In the genomic region with DNA sequence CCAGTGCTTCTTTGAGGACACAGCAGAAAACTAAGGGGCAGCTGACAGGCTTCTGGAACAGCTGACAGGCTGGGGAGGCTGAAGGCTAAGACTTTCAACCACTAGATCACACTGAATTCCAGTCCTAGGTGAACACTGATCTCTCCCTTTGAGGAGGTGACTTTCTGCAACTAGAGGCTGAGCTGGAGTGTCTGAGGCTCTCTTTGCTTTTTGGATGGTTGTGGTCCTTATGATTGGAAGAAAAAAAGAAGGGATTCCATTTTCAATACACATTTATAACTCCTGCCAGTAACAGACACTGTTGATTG, we compare ENCODE assay signal across 8 cellular contexts. TPM values are rescaled to one million over a fixed set of nuclear protein-coding genes. Genes with fewer than 3 reads are reported as not detected.
DNase-seq lines count a peak whose midpoint lies in the region; ATAC-seq, FAIRE-seq and TF ChIP-seq lines count a peak whose summit lies in the region.

No MANE protein-coding gene starts in this region.

- FAIRE-seq in A549 (lab: Jason Lieb, UNC) (no peak), GM12891 (lab: Jason Lieb, UNC) (no peak)

- TF ChIP-seq RAD21 in A549 (conservative IDR thresholded peaks at IDR 0.05 in 1 of 2, IDR thresholded peaks at IDR 0.05 in 1 of 2) = no peak

- intact Hi-C loops in dendritic cell treated with granulocyte-macrophage colony-stimulating factor and Interleukin-4, amounts not matched to agents 40 ng/mL and 50 ng/mL, for 4 days (cut with micrococcal nuclease) = loop anchor here (2.0 to 5.0 kb wide), 4 partner anchors 26 to 141 kb away; no protein-coding TSS in a partner anchor

- H3K27ac ChIP-seq in A549 (peak overlapping the region; percentile 92 to 95), KMS-11 (no peak overlapping the region; the same call in 1 of the 2 replicates)

- TF ChIP-seq CTCF in A549 (IDR thresholded peaks at IDR 0.05) (no peak), KMS-11 (conservative IDR thresholded peaks at IDR 0.05; ENCODE audit: low read depth, low read length) (no peak)

- ATAC-seq in A549 = no peak
- ATAC-seq in naive thymus-derived CD8-positive, alpha-beta T cell = no peak
- ATAC-seq in GM21360 (IDR thresholded peaks at IDR 0.05; ENCODE audit: unreplicated experiment) = no peak
- no peak for ATAC-seq in GM18867 (IDR thresholded peaks at IDR 0.05; ENCODE audit: unreplicated experiment)

- TF ChIP-seq EP300 in A549 (IDR thresholded peaks at IDR 0.05) = no peak

- H4K20me1 ChIP-seq in KMS-11 (ENCODE audit: insufficient read depth) = no peaks in the 10 kb centered on the region

- H3K4me3 ChIP-seq in A549 (peak overlapping the region; percentile 78), KMS-11 (IDR thresholded peaks at IDR 0.05; ENCODE audit: insufficient read depth, low read depth, low read length) (peak overlapping the region; percentile 75)

- no peak for DNase-seq in A549 (ENCODE audit: low read depth in 1 of 2, low spot score in 1 of 2)
- DNase-seq in naive thymus-derived CD8-positive, alpha-beta T cell = peak in 1 of 10 donors; percentile 18
- no peak for DNase-seq in NCI-H1417 (lab: John Stamatoyannopoulos, UW)
- no peak for DNase-seq in GM12891 (ENCODE audit: insufficient read length, low spot score)

- H3K4me2 ChIP-seq in A549 = peak overlapping the region; percentile 97
- peak overlapping the region; percentile 93 for H3K4me2 ChIP-seq in KMS-11

- TF ChIP-seq POLR2A in A549 (IDR thresholded peaks at IDR 0.05; ENCODE audit: low read length) (no peak), GM12891 (IDR thresholded peaks at IDR 0.05; ENCODE audit: low read depth, low read length) (no peak)

- peaks cover 46% of the 10 kb centered on the region for H3K36me3 Mint-ChIP-seq in dendritic cell treated with granulocyte-macrophage colony-stimulating factor and Interleukin-4, amounts not matched to agents 40 ng/mL and 50 ng/mL, for 4 days (ENCODE audit: low read depth)
- peaks cover 0 to 16% (median 4%) of the 10 kb centered on the region in 3 donors for H3K36me3 Mint-ChIP-seq in naive thymus-derived CD8-positive, alpha-beta T cell

- H3K9me3 Mint-ChIP-seq in dendritic cell treated with granulocyte-macrophage colony-stimulating factor and Interleukin-4, amounts not matched to agents 40 ng/mL and 50 ng/mL, for 4 days = no peaks in the 10 kb centered on the region
- no peaks in the 10 kb centered on the region for H3K9me3 Mint-ChIP-seq in naive thymus-derived CD8-positive, alpha-beta T cell

- H3K36me3 ChIP-seq in KMS-11 (ENCODE audit: insufficient read depth) = no peaks in the 10 kb centered on the region

- peak overlapping the region; percentile 97 for H3K27ac Mint-ChIP-seq in dendritic cell treated with granulocyte-macrophage colony-stimulating factor and Interleukin-4, amounts not matched to agents 40 ng/mL and 50 ng/mL, for 4 days
- H3K27ac Mint-ChIP-seq in naive thymus-derived CD8-positive, alpha-beta T cell = peak overlapping the region; percentile 90 to 98 (median 94)

- H3K4me1 ChIP-seq in A549 (peaks cover 31% of the 10 kb centered on the region), KMS-11 (ENCODE audit: low read depth, poor library complexity, severe bottlenecking) (peaks cover 67% of the 10 kb centered on the region)

- peaks cover 86% of the 10 kb centered on the region for H3K4me1 Mint-ChIP-seq in dendritic cell treated with granulocyte-macrophage colony-stimulating factor and Interleukin-4, amounts not matched to agents 40 ng/mL and 50 ng/mL, for 4 days (ENCODE audit: low read depth)
- H3K4me1 Mint-ChIP-seq in naive thymus-derived CD8-positive, alpha-beta T cell = peaks cover 45 to 93% (median 84%) of the 10 kb centered on the region in 4 donors

- peak overlapping the region; percentile 73; the same call in 1 of the 2 replicates for H2AFZ ChIP-seq in KMS-11 (ENCODE audit: low read depth)

- H3K27me3 Mint-ChIP-seq in dendritic cell treated with granulocyte-macrophage colony-stimulating factor and Interleukin-4, amounts not matched to agents 40 ng/mL and 50 ng/mL, for 4 days = no peaks in the 10 kb centered on the region
- H3K27me3 Mint-ChIP-seq in naive thymus-derived CD8-positive, alpha-beta T cell = no peaks in the 10 kb centered on the region

- H3K9me3 ChIP-seq in A549 = no peaks in the 10 kb centered on the region

- CTCF ChIA-PET in A549 (lab: Yijun Ruan, JAX) = interaction anchor here (1.2 to 6.4 kb wide), 10 partner anchors 9 to 132 kb away, joined by 3 to 38 read pairs (median 4); partner anchors contain the start of gene ATP8B2

- H3K9ac ChIP-seq in KMS-11 = peak overlapping the region; percentile 37; the same call in 1 of the 2 replicates

- H3K79me2 ChIP-seq in KMS-11 (ENCODE audit: insufficient read depth, low read depth) = no peaks in the 10 kb centered on the region

- POLR2A ChIA-PET in A549 (lab: Yijun Ruan, JAX) = no interaction called here
- POLR2A ChIA-PET in naive thymus-derived CD8-positive, alpha-beta T cell (lab: Charles Lee) = interaction anchor here (0.9 to 11.0 kb wide), 9 partner anchors 12 to 439 kb away, joined by 3 to 122 read pairs (median 6); no protein-coding TSS in a partner anchor

- peaks cover 15% of the 10 kb centered on the region; the same call in 1 of the 2 replicates for H3K27me3 ChIP-seq in KMS-11 (ENCODE audit: insufficient read depth, low read depth)

- H3K4me3 Mint-ChIP-seq in dendritic cell treated with granulocyte-macrophage colony-stimulating factor and Interleukin-4, amounts not matched to agents 40 ng/mL and 50 ng/mL, for 4 days = peak overlapping the region; percentile 97
- peak overlapping the region; percentile 88 to 96 (median 93) for H3K4me3 Mint-ChIP-seq in naive thymus-derived CD8-positive, alpha-beta T cell

TF ChIP-seq in A549, 52 proteins besides CTCF, POLR2A, EP300 and RAD21:
- TF ChIP-seq ZC3H11A (IDR thresholded peaks at IDR 0.05) = no peak
TF ChIP-seq in A549: peak in this region for 0.

TF ChIP-seq in GM12891, 5 proteins besides CTCF, POLR2A, EP300 and RAD21:
- no peak for TF ChIP-seq SPI1 (IDR thresholded peaks at IDR 0.05; ENCODE audit: low read depth, low read length)
- no peak for TF ChIP-seq POLR2AphosphoS5 (IDR thresholded peaks at IDR 0.05; ENCODE audit: low read depth, low read length)
- no peak for TF ChIP-seq POU2F2 (IDR thresholded peaks at IDR 0.05; ENCODE audit: low read depth, low read length)
- TF ChIP-seq PAX5 (IDR thresholded peaks at IDR 0.05; ENCODE audit: insufficient read depth, low read length, severe bottlenecking) = no peak
- no peak for TF ChIP-seq TAF1 (IDR thresholded peaks at IDR 0.05; ENCODE audit: low read depth, low read length)

RNA-seq across cellular contexts. Expression of gene IL6R, which starts 1.4 kb away (rescaled TPM):
- 2.7 and 3.0 TPM in 2 replicates for polyA plus RNA-seq in A549 (2011; rRNA removed)
- 3.0 and 3.3 TPM in 2 replicates for polyA plus RNA-seq in A549 (2012; cell fraction: cytosol; rRNA removed)
- polyA plus RNA-seq in A549 (2012; cell fraction: nucleus; rRNA removed) = 2.4 and 4.3 TPM in 2 replicates
- 1.8 to 2.2 TPM (median 1.8 TPM) in 3 replicates for polyA plus RNA-seq in A549 (2017; fragmentation: RNase III; extraction: RNeasy Plus Mini Kit Qiagen cat#74134 plus additional on column Dnase treatment)
- polyA minus RNA-seq in A549 (2011; rRNA and poly(A)+ RNA removed) = 6.1 and 7.1 TPM in 2 replicates
- total RNA-seq in naive thymus-derived CD8-positive, alpha-beta T cell = 10 to 100 TPM; 44.4 to 49.9 TPM
- polyA plus RNA-seq in naive thymus-derived CD8-positive, alpha-beta T cell = 10 to 100 TPM; 20.1 to 44.1 (median 28.4) TPM
- polyA plus RNA-seq in GM12891 (2012; ENCODE audit: low read depth, missing spikeins) = 4.9 TPM
